Comparison of ENCODE assay signal across 28 cellular contexts in genomic region chr2:198953328-198953727, GRCh38.
"Had no signal": no experiment of that assay in that cellular context is flagged by ENCODE, and none has a peak within 500 bp of the region (broad histone marks: within the 10 kb centered on the region; RNA-seq: fewer than 3 reads in every experiment).

No MANE protein-coding gene starts in this region.

- H3K4me1 ChIP-seq: esophagus squamous epithelium, gastroesophageal sphincter had no signal

- DNase-seq: activated B cell treated with CpG ODN at 0.5 μM for 24 hours; activated CD4-positive, alpha-beta T cell treated with anti-CD3 and anti-CD28 coated beads for 48 hours; activated CD4-positive, alpha-beta T cell treated with anti-CD3 and anti-CD28 coated beads, Interleukin-2, amount 50 U/mL, for 1 hour; activated CD4-positive, alpha-beta T cell treated with anti-CD3 and anti-CD28 coated beads, Interleukin-2, amount 50 U/mL, for 48 hours; activated CD8-positive, alpha-beta memory T cell treated with anti-CD3 and anti-CD28 coated beads for 24 hours; activated CD8-positive, alpha-beta T cell treated with anti-CD3 and anti-CD28 coated beads for 36 hours; activated effector memory CD4-positive, alpha-beta T cell treated with Interleukin-2 at 50 U/mL for 16 hours; activated gamma-delta T cell treated with Interleukin-2 at 50 U/mL for 16 hours; activated naive CD4-positive, alpha-beta T cell treated with anti-CD3 and anti-CD28 coated beads, Interleukin-2, amount 50 U/mL, for 16 hours; activated naive CD4-positive, alpha-beta T cell treated with Interleukin-2 at 50 U/mL for 16 hours; activated T-cell treated with anti-CD3 and anti-CD28 coated beads, Interleukin-2, amount 50 U/mL, for 4 hours; amniotic stem cell; anterior cingulate cortex; brain microvascular endothelial cell; effector CD8-positive, alpha-beta T cell; esophagus squamous epithelium; foreskin melanocyte; T-cell; T1000; WERI-Rb-1 had no signal

- H3K27me3 ChIP-seq: brain microvascular endothelial cell, esophagus squamous epithelium, gastroesophageal sphincter had no signal

- H3K27ac ChIP-seq: brain microvascular endothelial cell, epithelial cell of prostate, esophagus squamous epithelium, gastroesophageal sphincter, WERI-Rb-1 had no signal

- FAIRE-seq: astrocyte, bronchial epithelial cell, endometrium, endothelial cell of umbilical vein had no signal

- H3K9me3 ChIP-seq: esophagus squamous epithelium, gastroesophageal sphincter had no signal

- H3K4me3 ChIP-seq: esophagus squamous epithelium, gastroesophageal sphincter had no signal

- H3K36me3 ChIP-seq: brain microvascular endothelial cell, esophagus squamous epithelium, gastroesophageal sphincter, WERI-Rb-1 had no signal

- ATAC-seq: activated CD4-positive, CD25-positive, alpha-beta regulatory T cell treated with anti-CD3 and anti-CD28 coated beads, Interleukin-2, amount 50 U/mL, for 24 hours; activated CD8-positive, alpha-beta T cell treated with anti-CD3 and anti-CD28 coated beads for 36 hours; activated T-cell treated with anti-CD3 and anti-CD28 coated beads, Interleukin-2, amount 50 U/mL, for 4 hours; activated T-helper 17 cell treated with anti-CD3 and anti-CD28 coated beads, Interleukin-2, amount 50 U/mL, for 72 hours; gastroesophageal sphincter; T-cell had no signal
